In the genomic region with DNA sequence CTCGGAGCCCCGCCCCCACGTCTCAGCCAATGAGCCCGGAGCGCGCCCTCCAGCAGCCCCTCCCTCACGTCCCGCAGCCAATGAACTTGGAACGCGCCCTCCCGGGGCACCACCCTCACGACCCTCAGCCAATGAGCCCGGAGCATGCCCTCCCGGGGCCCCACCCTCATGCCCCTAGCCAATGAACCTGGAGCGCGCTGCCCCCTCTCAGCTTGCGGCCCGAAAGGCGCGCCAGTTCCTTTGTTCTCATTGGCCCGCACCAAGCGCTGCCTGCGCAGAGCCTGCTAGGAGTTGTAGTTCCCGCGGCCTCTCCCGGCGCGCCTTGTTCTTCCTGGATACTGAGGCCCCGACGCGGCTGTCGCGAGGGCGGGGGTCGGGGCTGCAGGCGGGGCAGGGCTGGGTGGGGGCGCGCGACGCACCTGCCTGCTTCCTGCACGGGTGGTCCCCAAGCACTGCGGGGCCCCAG, we compare ENCODE assay signal across 8 cellular contexts. TPM values are rescaled to one million over a fixed set of nuclear protein-coding genes. Genes with fewer than 3 reads are reported as not detected.
A peak's percentile ranks its signal among the peaks of the same experiment; 100 is the strongest.
DNase-seq lines count a peak whose midpoint lies in the region; ATAC-seq and TF ChIP-seq lines count a peak whose summit lies in the region.

A gene (plus strand): TSS at position 325 of the 466 bp plus-strand sequence. CDS start 339 bp downstream, outside the sequence.

- TF ChIP-seq CTCF in BJ (IDR thresholded peaks at IDR 0.05; ENCODE audit: insufficient read depth, low read depth, low read length) (no peak), coronary artery (IDR thresholded peaks at IDR 0.05) (no peak)

- H3K4me1 Mint-ChIP-seq in activated CD4-positive, alpha-beta T cell treated with anti-CD3 and anti-CD28 coated beads, Interleukin-2, amount 10 ng/mL, durations not matched to agents 7 days and 5 days: peaks cover 47% of the 10 kb centered on the region

- ATAC-seq in GM19395 (IDR thresholded peaks at IDR 0.05; ENCODE audit: unreplicated experiment) (peak; percentile 85), HG03558 (IDR thresholded peaks at IDR 0.05; ENCODE audit: extremely low read depth, unreplicated experiment) (peak; percentile 69)

- CTCF ChIA-PET in BJ (lab: Yijun Ruan, JAX): interaction anchor here (1.8 to 11.6 kb wide), 9 partner anchors 7 to 131 kb away, joined by 5 to 218 read pairs (median 13); a partner anchor contains a TSS
- CTCF ChIA-PET in activated CD4-positive, alpha-beta T cell treated with anti-CD3 and anti-CD28 coated beads, Interleukin-2, amount 10 ng/mL, durations not matched to agents 7 days and 5 days (lab: Charles Lee): interaction anchor here (0.8 to 7.4 kb wide), 6 partner anchors 9 to 149 kb away, joined by 3 to 66 read pairs (median 5); a partner anchor contains a TSS

- peak within 1 kb of the TSS; percentile 87 for H3K4me3 ChIP-seq in BJ (ENCODE audit: low read depth, low read length)
- H3K4me3 ChIP-seq in coronary artery: peak within 1 kb of the TSS; percentile 98

- H3K4me3 Mint-ChIP-seq in activated CD4-positive, alpha-beta T cell treated with anti-CD3 and anti-CD28 coated beads, Interleukin-2, amount 10 ng/mL, durations not matched to agents 7 days and 5 days: peak within 1 kb of the TSS; percentile 84

- peaks cover 12% of the 10 kb centered on the region for H3K36me3 ChIP-seq in BJ (ENCODE audit: control insufficient read depth, insufficient read depth, low read length)

- H3K27me3 Mint-ChIP-seq in activated CD4-positive, alpha-beta T cell treated with anti-CD3 and anti-CD28 coated beads, Interleukin-2, amount 10 ng/mL, durations not matched to agents 7 days and 5 days: no peaks in the 10 kb centered on the region

- POLR2A ChIA-PET in BJ (lab: Charles Lee): interaction anchor here (0.7 to 1.4 kb wide), 3 partner anchors 15 to 69 kb away, joined by 4 to 19 read pairs (median 5); a partner anchor contains a TSS
- POLR2A ChIA-PET in activated CD4-positive, alpha-beta T cell treated with anti-CD3 and anti-CD28 coated beads, Interleukin-2, amount 10 ng/mL, durations not matched to agents 7 days and 5 days (lab: Charles Lee): interaction anchor here (0.7 to 1.2 kb wide), 2 partner anchors 15 to 64 kb away, joined by 3 to 4 read pairs; a partner anchor contains a TSS

- no peaks in the 10 kb centered on the region for H3K27me3 ChIP-seq in BJ (ENCODE audit: control insufficient read depth, insufficient read depth, low read length)

- H3K27ac Mint-ChIP-seq in activated CD4-positive, alpha-beta T cell treated with anti-CD3 and anti-CD28 coated beads, Interleukin-2, amount 10 ng/mL, durations not matched to agents 7 days and 5 days: peak within 1 kb of the TSS; percentile 82

- H3K27ac ChIP-seq in coronary artery: peak within 1 kb of the TSS; percentile 36 to 83

- DNase-seq in BJ (ENCODE audit: low read depth) (peak; percentile 96), NCI-H748 (lab: John Stamatoyannopoulos, UW; ENCODE audit: unreplicated experiment) (peak; percentile 100), coronary artery (ENCODE audit: low spot score) (peak; percentile 100), kidney glomerular epithelial cell (lab: John Stamatoyannopoulos, UW) (peak; percentile 99)
- DNase-seq in activated CD4-positive, alpha-beta T cell treated with anti-CD3 and anti-CD28 coated beads, Interleukin-2, amount 10 ng/mL, durations not matched to agents 7 days and 5 days: peak; percentile 100
- peak; percentile 100 for DNase-seq in stimulated activated CD4-positive, alpha-beta T cell treated with anti-CD3 and anti-CD28 coated beads, Interleukin-15, amount 100 ng/mL, for 48 hours (ENCODE audit: low read depth in 2 of 2)

- H3K9me3 Mint-ChIP-seq in activated CD4-positive, alpha-beta T cell treated with anti-CD3 and anti-CD28 coated beads, Interleukin-2, amount 10 ng/mL, durations not matched to agents 7 days and 5 days: no peaks in the 10 kb centered on the region

- peaks cover 12% of the 10 kb centered on the region for H3K36me3 Mint-ChIP-seq in activated CD4-positive, alpha-beta T cell treated with anti-CD3 and anti-CD28 coated beads, Interleukin-2, amount 10 ng/mL, durations not matched to agents 7 days and 5 days (ENCODE audit: low read depth)

RNA-seq across cellular contexts. Expression of the gene that starts here (rescaled TPM):
- polyA plus RNA-seq in BJ (2011; rRNA removed): 4.1 and 6.0 TPM in 2 replicates
- polyA minus RNA-seq in BJ (2011; rRNA and poly(A)+ RNA removed): 3.1 and 3.7 TPM in 2 replicates
- 10 to 100 TPM; 54.5 to 68.4 TPM for total RNA-seq in activated CD4-positive, alpha-beta T cell treated with anti-CD3 and anti-CD28 coated beads, Interleukin-2, amount 10 ng/mL, durations not matched to agents 7 days and 5 days

Comparison
In these comparisons a context has a peak if more than half of its experiments do, and no peak if none do; other contexts are left out.
1. Peak in every context shown above with its lines: DNase-seq, ATAC-seq, H3K4me3 ChIP-seq and H3K27ac ChIP-seq.